Comparison of ENCODE assay signal across 8 cellular contexts in the genomic region with DNA sequence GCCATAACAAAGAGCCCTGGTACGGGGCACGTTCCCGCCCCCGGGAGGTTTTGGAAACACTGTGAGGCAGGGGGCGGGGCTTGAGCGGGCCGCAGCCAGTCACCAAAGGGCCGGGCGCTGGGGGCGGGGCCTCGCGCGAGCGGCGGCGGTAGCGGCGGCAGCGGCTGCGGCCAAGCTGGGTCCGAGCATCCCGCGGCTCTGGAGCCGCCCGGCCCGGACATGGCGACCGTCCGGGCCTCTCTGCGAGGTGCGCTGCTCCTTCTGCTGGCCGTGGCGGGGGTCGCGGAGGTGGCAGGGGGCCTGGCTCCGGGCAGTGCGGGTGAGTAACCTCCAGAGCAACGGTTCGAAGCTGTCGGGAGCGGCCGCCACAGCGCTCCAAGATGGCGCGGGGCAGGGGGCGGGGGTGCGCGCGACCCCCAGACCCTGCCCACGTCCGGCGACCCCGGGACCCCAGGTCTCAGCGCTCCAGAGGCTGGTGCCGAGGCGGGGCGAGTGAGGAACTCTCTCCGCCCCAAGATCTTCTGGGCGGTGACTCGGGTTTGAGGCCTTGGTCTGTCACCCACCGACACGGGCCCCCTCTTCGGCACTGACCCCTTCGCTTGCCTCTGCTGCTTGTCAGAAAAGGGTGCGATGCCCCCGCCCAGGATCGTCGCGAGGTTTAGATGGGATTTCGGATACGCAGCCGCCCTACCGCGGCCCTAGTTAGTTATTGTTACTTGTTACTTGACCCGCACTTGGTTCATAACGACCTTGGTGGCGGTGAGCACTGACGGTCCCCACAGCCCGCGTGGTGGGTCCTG. TPM values are rescaled to one million over a fixed set of nuclear protein-coding genes. Genes with fewer than 3 reads are reported as not detected.
A peak's percentile ranks its signal among the peaks of the same experiment; 100 is the strongest.
DNase-seq lines count a peak whose midpoint lies in the region; ATAC-seq, FAIRE-seq and TF ChIP-seq lines count a peak whose summit lies in the region.

Gene RECK, plus strand, starts transcription at position 134 of the 800 bp plus-strand sequence. Its CDS starts 86 bp downstream, at position 220.

- H3K4me3 ChIP-seq in WI38 (ENCODE audit: low read depth, low read length) (peak within 1 kb of the TSS; percentile 82), bronchial epithelial cell (ENCODE audit: low read depth, low read length) (peak within 1 kb of the TSS; percentile 72), skin epidermis (peak within 1 kb of the TSS; percentile 74 to 97 (median 84))

- DNase-seq in GM13976 (ENCODE audit: low spot score) (peak; percentile 95), NCI-H2029 treated with DMSO at 0.1 percent for 48 hours (lab: John Stamatoyannopoulos, UW) (peak; percentile 15), bronchial epithelial cell (ENCODE audit: low read depth) (no peak), iPS-NIHi11 (ENCODE audit: low spot score) (peak; percentile 97)

- TF ChIP-seq CTCF in GM13976 (IDR thresholded peaks at IDR 0.05; ENCODE audit: borderline replicate concordance, control extremely low read depth, extremely low read depth, insufficient read depth, missing control alignments) (no peak), WI38 (IDR thresholded peaks at IDR 0.05; ENCODE audit: low read depth, low read length) (no peak), bronchial epithelial cell (IDR thresholded peaks at IDR 0.05; ENCODE audit: insufficient read depth, low read length, severe bottlenecking) (no peak)

- no peak for FAIRE-seq in bronchial epithelial cell (lab: Jason Lieb, UNC)

- no peaks in the 10 kb centered on the region for H3K27me3 ChIP-seq in bronchial epithelial cell (ENCODE audit: control insufficient read depth, insufficient read depth, low read length)

- in situ Hi-C loops in GM13976 (cut with MboI; ENCODE audit: low sequenced_read_pairs, unreplicated experiment) = no loop called here

- H3K36me3 ChIP-seq in bronchial epithelial cell (ENCODE audit: control insufficient read depth, insufficient read depth, low read length) = no peaks in the 10 kb centered on the region

- peak within 1 kb of the TSS; percentile 40 to 94 (median 82) for H3K27ac ChIP-seq in skin epidermis

- peak; percentile 78 for ATAC-seq in HG02840 (IDR thresholded peaks at IDR 0.05; ENCODE audit: low FRiP score, unreplicated experiment)
- no peak for ATAC-seq in GM18858 (IDR thresholded peaks at IDR 0.05; ENCODE audit: unreplicated experiment)

RNA-seq across cellular contexts. Expression of gene RECK, which starts in this region (rescaled TPM):
- total RNA-seq in bronchial epithelial cell = 1.3 and 1.4 TPM in 2 replicates
